9 cellular contexts compared by ENCODE assay signal in the genomic region with DNA sequence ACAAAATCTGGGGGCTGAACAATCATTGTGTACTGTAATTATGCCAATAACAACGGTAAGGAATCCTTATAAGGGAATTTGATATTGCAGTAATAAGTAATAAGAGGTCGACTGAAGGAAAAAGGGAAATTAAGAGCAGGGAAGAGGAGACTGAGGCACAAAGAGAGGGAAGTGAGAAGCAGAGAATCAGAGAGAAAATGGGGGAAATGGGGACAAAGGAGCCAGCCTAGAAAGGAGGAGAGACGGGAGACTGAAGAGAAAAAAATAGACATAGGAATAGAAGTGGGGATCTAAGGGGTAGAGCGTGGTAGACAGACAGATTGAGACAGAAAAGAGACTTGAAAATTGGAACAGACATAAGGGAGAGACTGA. TPM values are rescaled to one million over a fixed set of nuclear protein-coding genes. Genes with fewer than 3 reads are reported as not detected.
DNase-seq lines count a peak whose midpoint lies in the region; FAIRE-seq and TF ChIP-seq lines count a peak whose summit lies in the region.
"Had no signal": no experiment of that assay in that cellular context is flagged by ENCODE, and none has a peak within 500 bp of the region (broad histone marks: within the 10 kb centered on the region; RNA-seq: fewer than 3 reads in every experiment).

No MANE protein-coding gene starts in this region.

- H3K27me3 ChIP-seq in skeletal muscle tissue (ENCODE audit: control insufficient read depth in 3 of 3, insufficient read depth in 3 of 3, low read length in 3 of 3) = no peaks in the 10 kb centered on the region

- TF ChIP-seq CTCF in HEK293 (tag by site-specific recombination; IDR thresholded peaks at IDR 0.05) = no peak

- peak overlapping the region; percentile 55 for H3K4me3 ChIP-seq in HEK293 (ENCODE audit: low read depth, low read length)
- H3K4me3 ChIP-seq in iPS-18c (ENCODE audit: insufficient read depth, low read depth, low read length) = peak overlapping the region; percentile 74
- H3K4me3 ChIP-seq in skeletal muscle tissue (ENCODE audit: low read length in 3 of 3) = peak overlapping the region; percentile 81 to 85 (median 82)

- POLR2A ChIA-PET in HEK293 (lab: Yijun Ruan, JAX) = interaction anchor here (1.2 kb wide), 1 partner anchor 10 kb away, joined by 3 read pairs; no protein-coding TSS in a partner anchor

- peak overlapping the region in 2 of 3 donors; percentile 66 to 82 for H3K9ac ChIP-seq in skeletal muscle tissue (ENCODE audit: low read depth in 1 of 3, low read length in 3 of 3)

- H3K36me3 ChIP-seq in HEK293 (ENCODE audit: control insufficient read depth in 2 of 2, insufficient read depth in 1 of 2, low read length in 2 of 2) (peaks cover 0 to 27% of the 10 kb centered on the region in 2 experiments; a peak in 1 of 3 replicates), skeletal muscle tissue (ENCODE audit: control insufficient read depth in 3 of 3, insufficient read depth in 3 of 3, low read length in 3 of 3) (no peaks in the 10 kb centered on the region)

- H3K4me1 ChIP-seq in HEK293 (ENCODE audit: control insufficient read depth, insufficient read depth, low read length) (no peaks in the 10 kb centered on the region), skeletal muscle tissue (ENCODE audit: control insufficient read depth in 3 of 3, insufficient read depth in 3 of 3, low read length in 3 of 3) (peaks cover 0 to 3% (median 0%) of the 10 kb centered on the region in 3 donors)

- no peak for DNase-seq in activated gamma-delta T cell treated with Interleukin-2 at 50 U/mL for 16 hours
- DNase-seq in DMS79 treated with DMSO at 0.1 percent for 48 hours (lab: John Stamatoyannopoulos, UW) = no peak
- no peak for DNase-seq in HTR-8/SVneo (ENCODE audit: insufficient read length, low spot score)
- DNase-seq in HT-29 (ENCODE audit: low spot score) = no peak

- CTCF ChIA-PET in HEK293 (lab: Yijun Ruan, JAX) = no interaction called here

- H3K27ac ChIP-seq in HEK293 (ENCODE audit: extremely low read depth, low read depth, low read length) (peak overlapping the region; percentile 65), angular gyrus (ENCODE audit: low read depth, low read length) (peak overlapping the region; percentile 91), skeletal muscle tissue (ENCODE audit: low read depth, low read length) (no peak overlapping the region)

- FAIRE-seq in HTR-8/SVneo (lab: Jason Lieb, UNC) = no peak

- H3K9me3 ChIP-seq in HEK293 (ENCODE audit: control insufficient read depth, insufficient read depth, low read depth, low read length) (no peaks in the 10 kb centered on the region), iPS-18c (ENCODE audit: control insufficient read depth, insufficient read depth, low read length) (no peaks in the 10 kb centered on the region), skeletal muscle tissue (ENCODE audit: control insufficient read depth in 3 of 3, low read length in 3 of 3) (peaks cover 2 to 22% (median 5%) of the 10 kb centered on the region in 3 donors)

TF ChIP-seq in HEK293, 187 proteins besides CTCF, POLR2A, EP300 and RAD21 (continues in another document):
- TF ChIP-seq ZSCAN16 (tag by site-specific recombination; IDR thresholded peaks at IDR 0.05) = no peak
- peak; percentile 12; the same call in 1 of the 2 replicates for TF ChIP-seq EGR2 (tag by site-specific recombination; IDR thresholded peaks at IDR 0.05; ENCODE audit: low read depth)
- no peak for TF ChIP-seq ZNF747 (tag by site-specific recombination; IDR thresholded peaks at IDR 0.05)
- TF ChIP-seq, protein P1, sequence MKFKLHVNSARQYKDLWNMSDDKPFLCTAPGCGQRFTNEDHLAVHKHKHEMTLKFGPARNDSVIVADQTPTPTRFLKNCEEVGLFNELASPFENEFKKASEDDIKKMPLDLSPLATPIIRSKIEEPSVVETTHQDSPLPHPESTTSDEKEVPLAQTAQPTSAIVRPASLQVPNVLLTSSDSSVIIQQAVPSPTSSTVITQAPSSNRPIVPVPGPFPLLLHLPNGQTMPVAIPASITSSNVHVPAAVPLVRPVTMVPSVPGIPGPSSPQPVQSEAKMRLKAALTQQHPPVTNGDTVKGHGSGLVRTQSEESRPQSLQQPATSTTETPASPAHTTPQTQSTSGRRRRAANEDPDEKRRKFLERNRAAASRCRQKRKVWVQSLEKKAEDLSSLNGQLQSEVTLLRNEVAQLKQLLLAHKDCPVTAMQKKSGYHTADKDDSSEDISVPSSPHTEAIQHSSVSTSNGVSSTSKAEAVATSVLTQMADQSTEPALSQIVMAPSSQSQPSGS (tag by site-specific recombination; IDR thresholded peaks at IDR 0.05; ENCODE audit: low read depth) = no peak
- TF ChIP-seq, protein P2, sequence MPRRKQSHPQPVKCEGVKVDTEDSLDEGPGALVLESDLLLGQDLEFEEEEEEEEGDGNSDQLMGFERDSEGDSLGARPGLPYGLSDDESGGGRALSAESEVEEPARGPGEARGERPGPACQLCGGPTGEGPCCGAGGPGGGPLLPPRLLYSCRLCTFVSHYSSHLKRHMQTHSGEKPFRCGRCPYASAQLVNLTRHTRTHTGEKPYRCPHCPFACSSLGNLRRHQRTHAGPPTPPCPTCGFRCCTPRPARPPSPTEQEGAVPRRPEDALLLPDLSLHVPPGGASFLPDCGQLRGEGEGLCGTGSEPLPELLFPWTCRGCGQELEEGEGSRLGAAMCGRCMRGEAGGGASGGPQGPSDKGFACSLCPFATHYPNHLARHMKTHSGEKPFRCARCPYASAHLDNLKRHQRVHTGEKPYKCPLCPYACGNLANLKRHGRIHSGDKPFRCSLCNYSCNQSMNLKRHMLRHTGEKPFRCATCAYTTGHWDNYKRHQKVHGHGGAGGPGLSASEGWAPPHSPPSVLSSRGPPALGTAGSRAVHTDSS (tag by site-specific recombination; IDR thresholded peaks at IDR 0.05) = no peak
- TF ChIP-seq, protein P3, sequence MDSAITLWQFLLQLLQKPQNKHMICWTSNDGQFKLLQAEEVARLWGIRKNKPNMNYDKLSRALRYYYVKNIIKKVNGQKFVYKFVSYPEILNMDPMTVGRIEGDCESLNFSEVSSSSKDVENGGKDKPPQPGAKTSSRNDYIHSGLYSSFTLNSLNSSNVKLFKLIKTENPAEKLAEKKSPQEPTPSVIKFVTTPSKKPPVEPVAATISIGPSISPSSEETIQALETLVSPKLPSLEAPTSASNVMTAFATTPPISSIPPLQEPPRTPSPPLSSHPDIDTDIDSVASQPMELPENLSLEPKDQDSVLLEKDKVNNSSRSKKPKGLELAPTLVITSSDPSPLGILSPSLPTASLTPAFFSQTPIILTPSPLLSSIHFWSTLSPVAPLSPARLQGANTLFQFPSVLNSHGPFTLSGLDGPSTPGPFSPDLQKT (IDR thresholded peaks at IDR 0.05; ENCODE audit: borderline replicate concordance, low read depth, low read length) = no peak
- no peak for TF ChIP-seq ZNF146 (tag by site-specific recombination; IDR thresholded peaks at IDR 0.05)
- TF ChIP-seq, protein P4, sequence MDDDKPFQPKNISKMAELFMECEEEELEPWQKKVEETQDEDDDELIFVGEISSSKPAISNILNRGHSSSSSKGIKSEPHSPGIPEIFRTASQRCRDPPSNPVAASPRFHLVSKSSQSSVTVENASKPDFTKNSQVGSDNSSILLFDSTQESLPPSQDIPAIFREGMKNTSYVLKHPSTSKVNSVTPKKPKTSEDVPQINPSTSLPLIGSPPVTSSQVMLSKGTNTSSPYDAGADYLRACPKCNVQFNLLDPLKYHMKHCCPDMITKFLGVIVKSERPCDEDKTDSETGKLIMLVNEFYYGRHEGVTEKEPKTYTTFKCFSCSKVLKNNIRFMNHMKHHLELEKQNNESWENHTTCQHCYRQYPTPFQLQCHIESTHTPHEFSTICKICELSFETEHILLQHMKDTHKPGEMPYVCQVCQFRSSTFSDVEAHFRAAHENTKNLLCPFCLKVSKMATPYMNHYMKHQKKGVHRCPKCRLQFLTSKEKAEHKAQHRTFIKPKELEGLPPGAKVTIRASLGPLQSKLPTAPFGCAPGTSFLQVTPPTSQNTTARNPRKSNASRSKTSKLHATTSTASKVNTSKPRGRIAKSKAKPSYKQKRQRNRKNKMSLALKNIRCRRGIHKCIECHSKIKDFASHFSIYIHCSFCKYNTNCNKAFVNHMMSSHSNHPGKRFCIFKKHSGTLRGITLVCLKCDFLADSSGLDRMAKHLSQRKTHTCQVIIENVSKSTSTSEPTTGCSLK (tag by site-specific recombination; IDR thresholded peaks at IDR 0.05) = no peak
- peak; percentile 84 for TF ChIP-seq PRDM1 (tag by site-specific recombination; IDR thresholded peaks at IDR 0.05)
- TF ChIP-seq, protein P5, sequence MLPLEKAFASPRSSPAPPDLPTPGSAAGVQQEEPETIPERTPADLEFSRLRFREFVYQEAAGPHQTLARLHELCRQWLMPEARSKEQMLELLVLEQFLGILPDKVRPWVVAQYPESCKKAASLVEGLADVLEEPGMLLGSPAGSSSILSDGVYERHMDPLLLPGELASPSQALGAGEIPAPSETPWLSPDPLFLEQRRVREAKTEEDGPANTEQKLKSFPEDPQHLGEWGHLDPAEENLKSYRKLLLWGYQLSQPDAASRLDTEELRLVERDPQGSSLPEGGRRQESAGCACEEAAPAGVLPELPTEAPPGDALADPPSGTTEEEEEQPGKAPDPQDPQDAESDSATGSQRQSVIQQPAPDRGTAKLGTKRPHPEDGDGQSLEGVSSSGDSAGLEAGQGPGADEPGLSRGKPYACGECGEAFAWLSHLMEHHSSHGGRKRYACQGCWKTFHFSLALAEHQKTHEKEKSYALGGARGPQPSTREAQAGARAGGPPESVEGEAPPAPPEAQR (tag by site-specific recombination; IDR thresholded peaks at IDR 0.05) = no peak
- no peak for TF ChIP-seq ZNF510 (tag by site-specific recombination; IDR thresholded peaks at IDR 0.05; ENCODE audit: insufficient replicate concordance)
- TF ChIP-seq, protein P6, sequence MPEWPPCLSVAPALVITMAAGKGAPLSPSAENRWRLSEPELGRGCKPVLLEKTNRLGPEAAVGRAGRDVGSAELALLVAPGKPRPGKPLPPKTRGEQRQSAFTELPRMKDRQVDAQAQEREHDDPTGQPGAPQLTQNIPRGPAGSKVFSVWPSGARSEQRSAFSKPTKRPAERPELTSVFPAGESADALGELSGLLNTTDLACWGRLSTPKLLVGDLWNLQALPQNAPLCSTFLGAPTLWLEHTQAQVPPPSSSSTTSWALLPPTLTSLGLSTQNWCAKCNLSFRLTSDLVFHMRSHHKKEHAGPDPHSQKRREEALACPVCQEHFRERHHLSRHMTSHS (tag by site-specific recombination; IDR thresholded peaks at IDR 0.05) = no peak
- no peak for TF ChIP-seq ZEB2 (tag by site-specific recombination; IDR thresholded peaks at IDR 0.05)
- TF ChIP-seq ZNF677 (tag by site-specific recombination; IDR thresholded peaks at IDR 0.05) = no peak
- TF ChIP-seq ZNF791 (tag by site-specific recombination; IDR thresholded peaks at IDR 0.05) = no peak
- TF ChIP-seq ZNF202 (tag by site-specific recombination; IDR thresholded peaks at IDR 0.05; ENCODE audit: borderline replicate concordance) = no peak
- no peak for TF ChIP-seq ZNF354C (tag by site-specific recombination; IDR thresholded peaks at IDR 0.05; ENCODE audit: borderline replicate concordance, low read depth)
- TF ChIP-seq GLIS1 (tag by site-specific recombination; IDR thresholded peaks at IDR 0.05) = no peak
- no peak for TF ChIP-seq ZNF768 (tag by site-specific recombination; IDR thresholded peaks at IDR 0.05)

RNA-seq across cellular contexts. Expression of a gene that starts 0.5 kb away (rescaled TPM):
- total RNA-seq in skeletal muscle tissue = 5.2 TPM
- total RNA-seq in HT-29 (2014; rRNA removed; shearing (Covaris generic)) = 0.56 and 0.70 TPM in 2 replicates

RNA-seq across cellular contexts. Expression of a gene that starts 59.0 kb away (rescaled TPM):
- total RNA-seq in skeletal muscle tissue = not detected
- not detected in 2 replicates for total RNA-seq in HT-29 (2014; rRNA removed; shearing (Covaris generic))
- total RNA-seq: glomerular endothelial cell had no signal
